ENCODE assay signal across 20 cellular contexts in the genomic region with DNA sequence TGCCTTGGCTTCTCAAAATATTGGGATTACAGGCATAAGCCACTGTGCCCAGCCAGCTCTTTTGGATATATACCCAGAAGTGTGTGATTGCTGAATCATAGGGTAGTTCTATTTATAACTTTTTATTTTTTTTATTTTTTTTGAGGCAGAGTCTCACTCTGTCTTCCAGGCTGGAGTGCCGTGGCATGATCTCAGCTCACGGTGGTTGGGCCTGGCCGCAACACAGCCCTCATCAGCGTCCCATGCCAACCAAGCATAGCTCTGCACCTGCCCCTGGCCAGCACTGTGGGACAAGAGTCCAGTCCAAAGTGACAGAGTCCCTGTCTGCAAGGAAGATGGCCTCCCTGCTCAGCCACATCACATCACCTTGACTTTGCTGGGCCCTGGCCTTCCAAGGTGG. TPM values are rescaled to one million over a fixed set of nuclear protein-coding genes. Genes with fewer than 3 reads are reported as not detected.
DNase-seq lines count a peak whose midpoint lies in the region; ATAC-seq and TF ChIP-seq lines count a peak whose summit lies in the region.
"Not testable (repeated sequence)": the region's sequence is repeated elsewhere in the genome, so short reads cannot be mapped to it uniquely, and the experiment has no call there.
"Had no signal": no experiment of that assay in that cellular context is flagged by ENCODE, and none has a peak within 500 bp of the region (broad histone marks: within the 10 kb centered on the region; RNA-seq: fewer than 3 reads in every experiment).

No MANE protein-coding gene starts in this region.

- in situ Hi-C loops in brain microvascular endothelial cell (cut with HindIII; ENCODE audit: low pct_ligation_motif_present, low sequenced_read_pairs), result not testable (repeated sequence)
- in situ Hi-C loops in gastrocnemius medialis (cut with MboI; ENCODE audit: low sequenced_read_pairs in 4 of 4), result loop anchor here in 1 of 4 donors (25.0 kb wide), 1 partner anchor 107 kb away; no protein-coding TSS in a partner anchor

- H3K4me3 ChIP-seq in BLaER1 treated with 17β-estradiol and CSF1 and Interleukin-3, amounts not matched to agents 10 nM and 100 nM; brain microvascular endothelial cell (ENCODE audit: low read depth, low read length); fibroblast of the aortic adventitia (ENCODE audit: low read depth, low read length); right atrium auricular region; gastrocnemius medialis; aorta (ENCODE audit: low read length in 2 of 2): not testable (repeated sequence)

- not testable (repeated sequence) for H3K36me3 Mint-ChIP-seq in activated CD8-positive, alpha-beta T cell treated with anti-CD3 and anti-CD28 coated beads for 36 hours (ENCODE audit: low read depth)

- POLR2A ChIA-PET in activated CD8-positive, alpha-beta T cell treated with anti-CD3 and anti-CD28 coated beads for 36 hours (lab: Charles Lee), result interaction anchor here (1.3 to 7.9 kb wide), 2 partner anchors 18 to 25 kb away, joined by 4 to 75 read pairs; a partner anchor contains a TSS

- not testable (repeated sequence) for H3K36me3 ChIP-seq in BLaER1 treated with 17β-estradiol and CSF1 and Interleukin-3, amounts not matched to agents 10 nM and 100 nM; brain microvascular endothelial cell (replicated peaks); right atrium auricular region; gastrocnemius medialis; aorta (ENCODE audit: control insufficient read depth in 1 of 2, insufficient read depth in 2 of 2, low read length in 1 of 2)

- peaks cover 52 to 64% (median 57%) of the 10 kb centered on the region in 10 experiments for H3K4me1 ChIP-seq in BLaER1 treated with 17β-estradiol and CSF1 and Interleukin-3, amounts not matched to agents 10 nM and 100 nM
- H3K4me1 ChIP-seq in right atrium auricular region; aorta (ENCODE audit: control insufficient read depth in 1 of 2, insufficient read depth in 2 of 2, low read length in 2 of 2): not testable (repeated sequence)
- H3K4me1 ChIP-seq in gastrocnemius medialis, result peaks cover 6 to 18% of the 10 kb centered on the region in 2 donors

- H3K27ac ChIP-seq in BLaER1 treated with 17β-estradiol and CSF1 and Interleukin-3, amounts not matched to agents 10 nM and 100 nM, result peak overlapping the region in 3 of 11 experiments; percentile 26 to 42 (median 36); a peak in 5 of 22 replicates
- not testable (repeated sequence) for H3K27ac ChIP-seq in brain microvascular endothelial cell; aorta (ENCODE audit: low read depth in 1 of 2, low read length in 2 of 2)
- H3K27ac ChIP-seq in right atrium auricular region, result peak overlapping the region; percentile 51 to 62
- H3K27ac ChIP-seq in gastrocnemius medialis, result peak overlapping the region; percentile 66 to 83 (median 70)

- H3K4me1 Mint-ChIP-seq in activated CD8-positive, alpha-beta T cell treated with anti-CD3 and anti-CD28 coated beads for 36 hours (ENCODE audit: low read depth), result peaks cover 50% of the 10 kb centered on the region

- H4K20me1 ChIP-seq in BLaER1 treated with 17β-estradiol and CSF1 and Interleukin-3, amounts not matched to agents 10 nM and 100 nM, result not testable (repeated sequence)

- not testable (repeated sequence) for H3K27me3 Mint-ChIP-seq in activated CD8-positive, alpha-beta T cell treated with anti-CD3 and anti-CD28 coated beads for 36 hours

- DNase-seq in LHCN-M2 (ENCODE audit: low read depth) (peak; percentile 32), brain microvascular endothelial cell (peak; percentile 15), fibroblast of the aortic adventitia (ENCODE audit: low read depth) (peak; percentile 22), gastrocnemius medialis (peak; percentile 81 to 88), aorta (peak in 1 of 2 donors; percentile 85)
- DNase-seq in activated CD8-positive, alpha-beta T cell treated with anti-CD3 and anti-CD28 coated beads for 36 hours; right atrium auricular region (ENCODE audit: low spot score): not testable (repeated sequence)

- intact Hi-C loops in activated CD8-positive, alpha-beta T cell treated with anti-CD3 and anti-CD28 coated beads for 36 hours (cut with micrococcal nuclease); gastrocnemius medialis (cut with DNase I; ENCODE audit: low total_unique reads); aorta (cut with DNase I): not testable (repeated sequence)

- not testable (repeated sequence) for H3K27me3 ChIP-seq in BLaER1 treated with 17β-estradiol and CSF1 and Interleukin-3, amounts not matched to agents 10 nM and 100 nM; brain microvascular endothelial cell (replicated peaks); right atrium auricular region; gastrocnemius medialis; aorta (ENCODE audit: control insufficient read depth in 1 of 2, insufficient read depth in 2 of 2, low read length in 1 of 2)

- not testable (repeated sequence) for H3K9me3 ChIP-seq in BLaER1 treated with 17β-estradiol and CSF1 and Interleukin-3, amounts not matched to agents 10 nM and 100 nM (replicated peaks in 1 of 11); right atrium auricular region; gastrocnemius medialis; aorta (ENCODE audit: control insufficient read depth, low read length)

- not testable (repeated sequence) for H3K9ac ChIP-seq in BLaER1 treated with 17β-estradiol and CSF1 and Interleukin-3, amounts not matched to agents 10 nM and 100 nM

- CTCF ChIA-PET in activated CD8-positive, alpha-beta T cell treated with anti-CD3 and anti-CD28 coated beads for 36 hours (lab: Charles Lee), result interaction anchor here (1.5 to 6.7 kb wide), 3 partner anchors 8 to 114 kb away, joined by 3 to 55 read pairs (median 51); no protein-coding TSS in a partner anchor

- not testable (repeated sequence) for TF ChIP-seq POLR2A in gastrocnemius medialis (IDR thresholded peaks at IDR 0.05)

- ATAC-seq in activated CD8-positive, alpha-beta T cell treated with anti-CD3 and anti-CD28 coated beads for 36 hours, result not testable (repeated sequence)
- ATAC-seq in gastrocnemius medialis, result peak; percentile 97 to 98
- peak; percentile 68 for ATAC-seq in aorta (ENCODE audit: low FRiP score)

- WGBS in aorta, 2 donors, result 5% methylated on average over 4 of the region's 4 CpGs

- H3K4me2 ChIP-seq in BLaER1 treated with 17β-estradiol and CSF1 and Interleukin-3, amounts not matched to agents 10 nM and 100 nM, result peak overlapping the region; percentile 80 to 96 (median 91)

- not testable (repeated sequence) for H3K9me3 Mint-ChIP-seq in activated CD8-positive, alpha-beta T cell treated with anti-CD3 and anti-CD28 coated beads for 36 hours

- not testable (repeated sequence) for TF ChIP-seq CTCF in activated CD8-positive, alpha-beta T cell treated with anti-CD3 and anti-CD28 coated beads for 36 hours (IDR thresholded peaks at IDR 0.05); brain microvascular endothelial cell (IDR thresholded peaks at IDR 0.05; ENCODE audit: low read depth, low read length, missing control alignments); fibroblast of the aortic adventitia (IDR thresholded peaks at IDR 0.05; ENCODE audit: insufficient read depth, low read length); right atrium auricular region (IDR thresholded peaks at IDR 0.05); gastrocnemius medialis (IDR thresholded peaks at IDR 0.05 in 4 of 5, conservative IDR thresholded peaks at IDR 0.05 in 1 of 5)

- H3K4me3 Mint-ChIP-seq in activated CD8-positive, alpha-beta T cell treated with anti-CD3 and anti-CD28 coated beads for 36 hours, result not testable (repeated sequence)

- peak overlapping the region; percentile 97 for H3K27ac Mint-ChIP-seq in activated CD8-positive, alpha-beta T cell treated with anti-CD3 and anti-CD28 coated beads for 36 hours

RNA-seq across cellular contexts. Expression of a gene that starts 24.7 kb away (rescaled TPM):
- total RNA-seq in LHCN-M2 (2014; rRNA removed), result 21.9 and 24.5 TPM in 2 replicates
- polyA plus RNA-seq in LHCN-M2 (2012), result 248 TPM
- total RNA-seq in activated CD8-positive, alpha-beta T cell treated with anti-CD3 and anti-CD28 coated beads for 36 hours, result 100 to 1,000 TPM; 230 to 236 TPM
- 3.7 and 42.8 TPM in 2 replicates for total RNA-seq in fibroblast of the aortic adventitia (ENCODE audit: low replicate concordance)
- total RNA-seq in right atrium auricular region, result 10 to 100 TPM in 1 of 2 donors, 1 to 10 TPM in 1; 5.8 to 12.8 TPM
- 100 to 1,000 TPM in 1 of 4 donors, 10 to 100 TPM in 2, 1 to 10 TPM in 1; 7.0 to 133 (median 19.1) TPM for total RNA-seq in gastrocnemius medialis
- 10 to 100 TPM in 1 of 2 donors, 1 to 10 TPM in 1; 6.8 to 14.5 TPM for total RNA-seq in aorta
- polyA plus RNA-seq in aorta, result 1 to 10 TPM; 1.8 to 2.0 TPM

RNA-seq across cellular contexts. Expression of a gene that starts 42.3 kb away (rescaled TPM):
- total RNA-seq in LHCN-M2 (2014; rRNA removed) (not detected in 2 replicates), fibroblast of the aortic adventitia (ENCODE audit: low replicate concordance) (not detected in 2 replicates), right atrium auricular region (not detected), gastrocnemius medialis (not detected), aorta (not detected)
- polyA plus RNA-seq in LHCN-M2 (2012), result not detected
- not detected for total RNA-seq in activated CD8-positive, alpha-beta T cell treated with anti-CD3 and anti-CD28 coated beads for 36 hours
- polyA plus RNA-seq in aorta, result under 1 TPM in 1 of 2 donors, not detected in 1; 0.63 TPM
- total RNA-seq: activated naive CD8-positive, alpha-beta T cell treated with anti-CD3 and anti-CD28 coated beads, Interleukin-2, amount 10 ng/mL, durations not matched to agents 7 days and 5 days; fibroblast of villous mesenchyme; HT-29; K562; kidney epithelial cell; lung microvascular endothelial cell; natural killer cell treated with Interleukin-12 subunit alpha and Interleukin-12 subunit beta and Interleukin-15 and Interleukin-18, amount 100 ng/mL, for 72 hours; occipital lobe; pulmonary artery endothelial cell; SJSA1; smooth muscle cell; vagina had no signal
- polyA plus RNA-seq: K562, smooth muscle cell had no signal

RNA-seq across cellular contexts. Expression of a gene that starts 57.2 kb away (rescaled TPM):
- total RNA-seq in LHCN-M2 (2014; rRNA removed), result 19.7 and 20.5 TPM in 2 replicates
- 12.3 TPM for polyA plus RNA-seq in LHCN-M2 (2012)
- 10 to 100 TPM; 32.1 to 36.1 TPM for total RNA-seq in activated CD8-positive, alpha-beta T cell treated with anti-CD3 and anti-CD28 coated beads for 36 hours
- 15.5 and 30.4 TPM in 2 replicates for total RNA-seq in fibroblast of the aortic adventitia (ENCODE audit: low replicate concordance)
- 10 to 100 TPM; 10.4 to 14.4 TPM for total RNA-seq in right atrium auricular region
- 10 to 100 TPM in 3 of 4 donors, 1 to 10 TPM in 1; 7.0 to 20.6 (median 16.1) TPM for total RNA-seq in gastrocnemius medialis
- total RNA-seq in aorta, result 10 to 100 TPM; 25.5 to 35.6 TPM
- 10 to 100 TPM in 1 of 2 donors, 1 to 10 TPM in 1; 7.4 to 14.0 TPM for polyA plus RNA-seq in aorta
